ENCODE assay signal across 1 cellular context in the genomic region with DNA sequence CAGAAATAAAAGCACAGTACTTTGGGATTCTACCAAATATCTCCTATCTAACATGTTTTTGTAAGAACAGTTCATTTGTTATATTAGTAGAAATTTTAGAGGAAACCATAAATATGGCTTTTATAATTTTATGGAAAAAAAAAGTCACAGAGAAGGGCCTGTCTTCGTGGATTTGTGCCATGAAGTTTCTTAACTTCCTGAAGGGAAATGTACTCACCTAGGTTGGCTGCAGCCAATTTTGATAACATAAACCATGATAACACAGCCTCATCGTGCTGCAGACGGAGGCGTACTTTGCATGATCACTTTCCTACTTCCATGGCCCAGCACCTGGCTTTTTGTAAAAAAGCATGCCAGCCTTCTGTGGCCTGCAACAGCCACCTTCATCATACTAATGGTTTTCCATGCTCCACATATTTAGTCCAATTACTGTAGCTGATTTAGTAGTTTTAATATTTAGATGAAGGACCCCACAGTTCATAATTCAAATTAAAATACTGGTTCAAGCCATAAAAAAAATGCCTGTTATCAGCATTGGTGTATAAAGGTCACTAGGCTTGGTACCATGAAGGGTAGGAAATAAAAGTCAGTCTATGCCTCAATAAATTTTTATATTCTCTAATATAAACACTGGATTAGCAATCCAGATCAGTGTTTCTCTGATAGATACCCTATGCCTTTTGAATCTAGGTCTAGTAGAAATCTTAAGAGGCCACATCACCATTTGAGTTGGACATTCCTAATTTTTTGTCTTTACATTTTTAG.
TF ChIP-seq lines count a peak whose summit lies in the region.

No MANE protein-coding gene starts in this region.

TF ChIP-seq in SK-N-SH, 30 proteins besides CTCF, POLR2A, EP300 and RAD21 (continued from another document):
- TF ChIP-seq, protein P1, sequence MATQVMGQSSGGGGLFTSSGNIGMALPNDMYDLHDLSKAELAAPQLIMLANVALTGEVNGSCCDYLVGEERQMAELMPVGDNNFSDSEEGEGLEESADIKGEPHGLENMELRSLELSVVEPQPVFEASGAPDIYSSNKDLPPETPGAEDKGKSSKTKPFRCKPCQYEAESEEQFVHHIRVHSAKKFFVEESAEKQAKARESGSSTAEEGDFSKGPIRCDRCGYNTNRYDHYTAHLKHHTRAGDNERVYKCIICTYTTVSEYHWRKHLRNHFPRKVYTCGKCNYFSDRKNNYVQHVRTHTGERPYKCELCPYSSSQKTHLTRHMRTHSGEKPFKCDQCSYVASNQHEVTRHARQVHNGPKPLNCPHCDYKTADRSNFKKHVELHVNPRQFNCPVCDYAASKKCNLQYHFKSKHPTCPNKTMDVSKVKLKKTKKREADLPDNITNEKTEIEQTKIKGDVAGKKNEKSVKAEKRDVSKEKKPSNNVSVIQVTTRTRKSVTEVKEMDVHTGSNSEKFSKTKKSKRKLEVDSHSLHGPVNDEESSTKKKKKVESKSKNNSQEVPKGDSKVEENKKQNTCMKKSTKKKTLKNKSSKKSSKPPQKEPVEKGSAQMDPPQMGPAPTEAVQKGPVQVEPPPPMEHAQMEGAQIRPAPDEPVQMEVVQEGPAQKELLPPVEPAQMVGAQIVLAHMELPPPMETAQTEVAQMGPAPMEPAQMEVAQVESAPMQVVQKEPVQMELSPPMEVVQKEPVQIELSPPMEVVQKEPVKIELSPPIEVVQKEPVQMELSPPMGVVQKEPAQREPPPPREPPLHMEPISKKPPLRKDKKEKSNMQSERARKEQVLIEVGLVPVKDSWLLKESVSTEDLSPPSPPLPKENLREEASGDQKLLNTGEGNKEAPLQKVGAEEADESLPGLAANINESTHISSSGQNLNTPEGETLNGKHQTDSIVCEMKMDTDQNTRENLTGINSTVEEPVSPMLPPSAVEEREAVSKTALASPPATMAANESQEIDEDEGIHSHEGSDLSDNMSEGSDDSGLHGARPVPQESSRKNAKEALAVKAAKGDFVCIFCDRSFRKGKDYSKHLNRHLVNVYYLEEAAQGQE (IDR thresholded peaks at IDR 0.05; ENCODE audit: low read depth, low read length), result no peak
- TF ChIP-seq NFIC (IDR thresholded peaks at IDR 0.05; ENCODE audit: borderline replicate concordance), result no peak
- TF ChIP-seq RXRA (IDR thresholded peaks at IDR 0.05; ENCODE audit: borderline replicate concordance, low read depth), result no peak
- no peak for TF ChIP-seq RCOR1 (IDR thresholded peaks at IDR 0.05; ENCODE audit: low read length)
- TF ChIP-seq FOXM1 (IDR thresholded peaks at IDR 0.05; ENCODE audit: low read depth), result no peak
